ENCODE assay signal across 1 cellular context in genomic region chr19:16119075-16119857, GRCh38.
TF ChIP-seq lines count a peak whose summit lies in the region.

No MANE protein-coding gene starts in this region.

TF ChIP-seq in HepG2, 621 proteins besides CTCF, POLR2A, EP300 and RAD21:
- peak; percentile 63 for TF ChIP-seq HNF4A (CRISPR knock-in tag; IDR thresholded peaks at IDR 0.05)
